In genomic region chr22:49307071-49307830, GRCh38 we compare ENCODE assay signal across 18 cellular contexts.
DNase-seq lines count a peak whose midpoint lies in the region; ATAC-seq lines count a peak whose summit lies in the region.
"Had no signal": no experiment of that assay in that cellular context is flagged by ENCODE, and none has a peak within 500 bp of the region (broad histone marks: within the 10 kb centered on the region; RNA-seq: fewer than 3 reads in every experiment).

No MANE protein-coding gene starts in this region.

- peaks cover 67% of the 10 kb centered on the region for H3K27me3 Mint-ChIP-seq in T-helper 17 cell
- H3K27me3 Mint-ChIP-seq in stimulated activated memory B cell treated with anti-CD40 and anti-IgM and Interleukin-4, amounts not matched to agents 10 μg/mL and 1 μg/mL and 100 μg/mL, for 72 hours = peaks cover 66% of the 10 kb centered on the region

- H3K9me3 ChIP-seq in T-helper 17 cell (ENCODE audit: control insufficient read depth, low read length, poor library complexity, severe bottlenecking) = no peaks in the 10 kb centered on the region
- no peaks in the 10 kb centered on the region for H3K9me3 ChIP-seq in right cardiac atrium (ENCODE audit: control insufficient read depth, low read length)

- ATAC-seq in T-helper 17 cell = no peak
- no peak for ATAC-seq in right cardiac atrium
- peak; percentile 38 for ATAC-seq in stimulated activated memory B cell treated with anti-CD40 and anti-IgM and Interleukin-4, amounts not matched to agents 10 μg/mL and 1 μg/mL and 100 μg/mL, for 72 hours
- ATAC-seq in GM21825 (IDR thresholded peaks at IDR 0.05; ENCODE audit: unreplicated experiment) = no peak
- ATAC-seq: activated T-cell treated with anti-CD3 and anti-CD28 coated beads, Interleukin-2, amount 50 U/mL, for 72 hours had no signal

- H3K4me3 ChIP-seq in right cardiac atrium (ENCODE audit: low read length) = no peak overlapping the region
- H3K4me3 ChIP-seq: cardiac muscle cell, hepatocyte had no signal

- H3K27ac ChIP-seq in right cardiac atrium (ENCODE audit: low read length) = no peak overlapping the region
- H3K27ac ChIP-seq: 22Rv1, cardiac muscle cell, hepatocyte had no signal

- peak; percentile 16 for DNase-seq in activated CD4-positive, CD25-positive, alpha-beta regulatory T cell treated with anti-CD3 and anti-CD28 coated beads, Interleukin-2, amount 50 U/mL, for 72 hours
- no peak for DNase-seq in activated CD4-positive, CD25-positive, alpha-beta regulatory T cell (lab: John Stamatoyannopoulos, UW)
- DNase-seq in T-helper 17 cell (no peak), right cardiac atrium (peak; percentile 7 to 33 (median 28)), NCI-H774 (lab: John Stamatoyannopoulos, UW) (no peak), NCI-H524 (lab: John Stamatoyannopoulos, UW) (no peak)
- DNase-seq: activated CD4-positive, alpha-beta T cell treated with anti-CD3 and anti-CD28 coated beads, Interleukin-2, amount 50 U/mL, for 1 hour; activated T-cell treated with anti-CD3 and anti-CD28 coated beads, Interleukin-2, amount 50 U/mL, for 72 hours; DMS 273 treated with DMSO at 0.1 percent for 48 hours; MV-4-11; NCI-H2029; NCI-H524 treated with DMSO at 0.1 percent for 48 hours had no signal

- peak overlapping the region; percentile 79 for H3K27ac Mint-ChIP-seq in T-helper 17 cell
- no peak overlapping the region for H3K27ac Mint-ChIP-seq in stimulated activated memory B cell treated with anti-CD40 and anti-IgM and Interleukin-4, amounts not matched to agents 10 μg/mL and 1 μg/mL and 100 μg/mL, for 72 hours
- H3K27ac Mint-ChIP-seq: activated T-cell treated with anti-CD3 and anti-CD28 coated beads, Interleukin-2, amount 50 U/mL, for 72 hours had no signal

- no peaks in the 10 kb centered on the region for H3K27me3 ChIP-seq in right cardiac atrium (ENCODE audit: control insufficient read depth, insufficient read depth)
- H3K27me3 ChIP-seq: BE2C, cardiac muscle cell had no signal

- no peak overlapping the region for H3K4me3 Mint-ChIP-seq in T-helper 17 cell
- no peak overlapping the region for H3K4me3 Mint-ChIP-seq in stimulated activated memory B cell treated with anti-CD40 and anti-IgM and Interleukin-4, amounts not matched to agents 10 μg/mL and 1 μg/mL and 100 μg/mL, for 72 hours
- H3K4me3 Mint-ChIP-seq: activated T-cell treated with anti-CD3 and anti-CD28 coated beads, Interleukin-2, amount 50 U/mL, for 72 hours had no signal

- H3K36me3 Mint-ChIP-seq in T-helper 17 cell (ENCODE audit: low read depth) = peaks cover 2% of the 10 kb centered on the region
- H3K36me3 Mint-ChIP-seq in stimulated activated memory B cell treated with anti-CD40 and anti-IgM and Interleukin-4, amounts not matched to agents 10 μg/mL and 1 μg/mL and 100 μg/mL, for 72 hours = no peaks in the 10 kb centered on the region

- H3K4me1 Mint-ChIP-seq in T-helper 17 cell = peaks cover 7% of the 10 kb centered on the region
- H3K4me1 Mint-ChIP-seq in stimulated activated memory B cell treated with anti-CD40 and anti-IgM and Interleukin-4, amounts not matched to agents 10 μg/mL and 1 μg/mL and 100 μg/mL, for 72 hours = no peaks in the 10 kb centered on the region

- H3K4me1 ChIP-seq in right cardiac atrium (ENCODE audit: control insufficient read depth, insufficient read depth, low read length) = no peaks in the 10 kb centered on the region
- H3K4me1 ChIP-seq: BE2C had no signal

- intact Hi-C loops in right cardiac atrium (cut with DNase I) = loop anchor here in 3 of 4 donors (5.0 to 10.0 kb wide), 4 partner anchors 62 to 732 kb away; no protein-coding TSS in a partner anchor

- no peaks in the 10 kb centered on the region for H3K9me3 Mint-ChIP-seq in stimulated activated memory B cell treated with anti-CD40 and anti-IgM and Interleukin-4, amounts not matched to agents 10 μg/mL and 1 μg/mL and 100 μg/mL, for 72 hours
- H3K9me3 Mint-ChIP-seq: activated T-cell treated with anti-CD3 and anti-CD28 coated beads, Interleukin-2, amount 50 U/mL, for 72 hours had no signal

- 67% methylated on average over 19 of the region's 19 CpGs for WGBS in right cardiac atrium

Comparison
In these comparisons a context has a peak if more than half of its experiments do, and no peak if none do; other contexts are left out.
1. DNase-seq: peak in activated CD4-positive, CD25-positive, alpha-beta regulatory T cell treated with anti-CD3 and anti-CD28 coated beads, Interleukin-2, amount 50 U/mL, for 72 hours (single experiment) and right cardiac atrium (3 of 3); none in activated CD4-positive, CD25-positive, alpha-beta regulatory T cell (0 of 4), T-helper 17 cell (0 of 3), NCI-H774 (single experiment) and NCI-H524 (0 of 2).